ENCODE assay signal across 1 cellular context in genomic region chr9:92990461-92990860, GRCh38.
TF ChIP-seq lines count a peak whose summit lies in the region.

No MANE protein-coding gene starts in this region.

TF ChIP-seq in GM23338, 12 proteins besides CTCF, POLR2A, EP300 and RAD21 (continued from another document):
- no peak for TF ChIP-seq ZNF462 (CRISPR knock-in tag; IDR thresholded peaks at IDR 0.05)
